Comparison of ENCODE assay signal across 8 cellular contexts in the genomic region with DNA sequence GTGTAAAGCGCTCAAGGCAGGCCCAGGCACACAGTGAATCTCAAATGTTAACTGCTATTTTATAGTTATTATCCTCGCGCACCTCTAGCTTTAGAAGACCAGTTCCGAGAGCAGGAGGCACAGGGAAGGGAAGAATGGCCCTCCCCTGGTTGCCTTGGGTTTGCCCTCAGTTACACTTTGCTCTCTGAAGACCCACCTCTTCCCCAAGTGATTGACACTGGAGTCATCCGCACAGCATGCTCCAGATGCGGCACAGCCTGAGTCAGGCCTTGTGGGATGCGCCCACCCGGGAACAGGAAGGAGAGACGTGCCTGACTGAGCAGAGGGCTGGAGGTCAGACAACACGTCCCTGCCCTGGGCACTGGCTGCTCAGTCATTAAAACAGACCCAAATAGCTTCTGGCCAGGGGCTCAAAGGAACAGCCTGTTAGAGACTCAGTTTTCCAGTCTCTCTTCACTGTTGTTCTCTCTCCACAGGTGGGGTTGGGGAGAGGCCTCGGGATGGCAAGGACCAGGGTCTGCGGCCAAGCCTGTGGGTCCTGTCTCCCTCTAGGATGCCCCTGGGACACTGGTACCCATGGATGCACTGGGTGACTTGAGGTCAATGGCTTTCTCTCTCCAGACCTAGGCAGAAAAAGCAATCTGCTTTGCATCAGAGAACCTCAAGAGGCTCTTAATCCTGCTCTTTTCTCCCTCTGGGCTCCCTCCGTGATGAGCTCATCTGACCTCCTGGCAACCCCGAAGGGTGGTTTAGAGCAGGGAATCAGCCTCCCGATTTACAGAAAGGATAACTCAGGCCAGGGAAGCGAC. TPM values are rescaled to one million over a fixed set of nuclear protein-coding genes. Genes with fewer than 3 reads are reported as not detected.
DNase-seq lines count a peak whose midpoint lies in the region; ATAC-seq and TF ChIP-seq lines count a peak whose summit lies in the region.

No MANE protein-coding gene starts in this region.

- WGBS in mesodermal cell (ENCODE audit: insufficient coverage in 2 of 2), 2 experiments: 65 to 66% methylated on average over 13 of the region's 16 CpGs

- DNase-seq in GOT3 (lab: John Stamatoyannopoulos, UW) (peak; percentile 34), NCI-H69 (lab: John Stamatoyannopoulos, UW) (peak; percentile 91), colonic mucosa (peak; percentile 54), Ammon's horn (ENCODE audit: low spot score) (no peak), GM19238 (ENCODE audit: insufficient read length, low spot score) (no peak), anterior cingulate cortex (lab: John Stamatoyannopoulos, UW) (no peak)

- no peak overlapping the region for H3K4me3 ChIP-seq in colonic mucosa
- peak overlapping the region; percentile 16 for H3K4me3 ChIP-seq in mesodermal cell (ENCODE audit: extremely low read depth, insufficient read depth, low read length, poor library complexity, severe bottlenecking)

- no peaks in the 10 kb centered on the region for H3K36me3 ChIP-seq in colonic mucosa
- H3K36me3 ChIP-seq in mesodermal cell (ENCODE audit: control insufficient read depth, insufficient read depth, low read length): peaks cover 14% of the 10 kb centered on the region

- H3K27ac ChIP-seq in colonic mucosa (peak overlapping the region; percentile 69), mesodermal cell (ENCODE audit: low read depth, low read length, severe bottlenecking) (peak overlapping the region; percentile 94)

- H3K9ac ChIP-seq in colonic mucosa (ENCODE audit: low read depth in 2 of 2, low read length in 2 of 2): peak overlapping the region; percentile 6 to 48

- intact Hi-C loops in colonic mucosa (cut with DNase I): no loop called here

- no peaks in the 10 kb centered on the region for H3K27me3 ChIP-seq in colonic mucosa

- no peak for TF ChIP-seq CTCF in colonic mucosa (IDR thresholded peaks at IDR 0.05)

- ATAC-seq in GM18517 (IDR thresholded peaks at IDR 0.05; ENCODE audit: unreplicated experiment): no peak

- no peaks in the 10 kb centered on the region for H3K9me3 ChIP-seq in colonic mucosa
- H3K9me3 ChIP-seq in mesodermal cell (ENCODE audit: control insufficient read depth, low read length): no peaks in the 10 kb centered on the region

- H3K4me1 ChIP-seq in colonic mucosa (peaks cover 9% of the 10 kb centered on the region), mesodermal cell (ENCODE audit: control insufficient read depth, insufficient read depth, low read length, poor library complexity, severe bottlenecking) (peaks cover 32% of the 10 kb centered on the region)

RNA-seq across cellular contexts. Expression of a gene that starts 13.6 kb away (rescaled TPM):
- 100 to 1,000 TPM; 158 to 201 TPM for total RNA-seq in colonic mucosa
- 26.2 TPM for polyA plus RNA-seq in mesodermal cell (2013, experiment 1 of 2)
- 21.8 TPM for polyA plus RNA-seq in mesodermal cell (2013, experiment 2 of 2)

RNA-seq across cellular contexts. Expression of a gene that starts 43.3 kb away (rescaled TPM):
- 10 to 100 TPM in 1 of 2 donors, 1 to 10 TPM in 1; 7.0 to 10.0 TPM for total RNA-seq in colonic mucosa
- polyA plus RNA-seq in mesodermal cell (2013, experiment 1 of 2): 14.0 TPM
- 10.5 TPM for polyA plus RNA-seq in mesodermal cell (2013, experiment 2 of 2)

Comparison
In these comparisons a context has a peak if more than half of its experiments do, and no peak if none do; other contexts are left out.
1. DNase-seq: peak in GOT3 (single experiment), NCI-H69 (single experiment) and colonic mucosa (single experiment); none in Ammon's horn (single experiment), GM19238 (single experiment) and anterior cingulate cortex (0 of 58).